8 cellular contexts compared by ENCODE assay signal in genomic region chr9:101398335-101398929, GRCh38. TPM values are rescaled to one million over a fixed set of nuclear protein-coding genes. Genes with fewer than 3 reads are reported as not detected.
A peak's percentile ranks its signal among the peaks of the same experiment; 100 is the strongest.
DNase-seq lines count a peak whose midpoint lies in the region; ATAC-seq, FAIRE-seq and TF ChIP-seq lines count a peak whose summit lies in the region.

Gene MRPL50 (minus strand): TSS chr9:101398618. CDS start chr9:101398592, 26 bp downstream.
Gene ZNF189 (plus strand): TSS chr9:101398851. CDS start chr9:101399157, 306 bp downstream.

- no peaks in the 10 kb centered on the region for H3K27me3 ChIP-seq in left ventricle myocardium inferior (ENCODE audit: low read depth)

- H3K9me3 Mint-ChIP-seq in progenitor cell of endocrine pancreas (ENCODE audit: low read depth), result peaks cover 47% of the 10 kb centered on the region

- H3K36me3 ChIP-seq in left ventricle myocardium inferior, result peaks cover 41% of the 10 kb centered on the region

- peak; percentile 97 for ATAC-seq in HG02852 (IDR thresholded peaks at IDR 0.05; ENCODE audit: unreplicated experiment)

- DNase-seq in GM12892 (ENCODE audit: insufficient read length), result peak; percentile 68
- DNase-seq in NCI-H146 (lab: John Stamatoyannopoulos, UW), result peak; percentile 96
- DNase-seq in T-helper 1 cell, result peak; percentile 91 to 99 (median 96)
- DNase-seq in amniotic stem cell (lab: John Stamatoyannopoulos, UW), result peak; percentile 100
- DNase-seq in left ventricle myocardium inferior, result peak; percentile 97
- peak; percentile 89 for DNase-seq in progenitor cell of endocrine pancreas (ENCODE audit: low spot score, unreplicated experiment)
- DNase-seq in ureter (ENCODE audit: low spot score), result peak; percentile 98

- H3K36me3 Mint-ChIP-seq in progenitor cell of endocrine pancreas (ENCODE audit: insufficient read depth), result peaks cover 68% of the 10 kb centered on the region

- TF ChIP-seq POLR2A in GM12892 (IDR thresholded peaks at IDR 0.05; ENCODE audit: low read depth, low read length), result peak; percentile 96

- peak within 1 kb of the TSS; percentile 85 for H3K4me3 ChIP-seq in left ventricle myocardium inferior

- H3K4me1 Mint-ChIP-seq in progenitor cell of endocrine pancreas (ENCODE audit: low read depth), result peaks cover 14% of the 10 kb centered on the region

- intact Hi-C loops in left ventricle myocardium inferior (cut with micrococcal nuclease), result no loop called here

- H3K4me3 Mint-ChIP-seq in progenitor cell of endocrine pancreas (ENCODE audit: low read depth), result peak within 1 kb of the TSS; percentile 98

- peak; percentile 87 for FAIRE-seq in GM12892 (lab: Jason Lieb, UNC)

- TF ChIP-seq CTCF in left ventricle myocardium inferior (IDR thresholded peaks at IDR 0.05; ENCODE audit: borderline replicate concordance), result no peak
- no peak for TF ChIP-seq CTCF in progenitor cell of endocrine pancreas (IDR thresholded peaks at IDR 0.05; ENCODE audit: unreplicated experiment)

- H3K4me1 ChIP-seq in left ventricle myocardium inferior, result peaks cover 83% of the 10 kb centered on the region

- H3K27ac ChIP-seq in left ventricle myocardium inferior (replicated peaks), result peak within 1 kb of the TSS; percentile 93

- H3K27me3 Mint-ChIP-seq in progenitor cell of endocrine pancreas, result no peaks in the 10 kb centered on the region

- H3K27ac Mint-ChIP-seq in progenitor cell of endocrine pancreas, result peak within 1 kb of the TSS; percentile 99

- peaks cover 28% of the 10 kb centered on the region for H3K9me3 ChIP-seq in left ventricle myocardium inferior (replicated peaks)

RNA-seq across cellular contexts. Expression of gene MRPL50, which starts in this region (rescaled TPM):
- polyA plus RNA-seq in GM12892 (2012; ENCODE audit: missing spikeins), result 15.1 TPM
- total RNA-seq in left ventricle myocardium inferior (17.3 TPM), progenitor cell of endocrine pancreas (14.4 and 16.1 TPM in 2 replicates), ureter (11.9 TPM)

RNA-seq across cellular contexts. Expression of gene ZNF189, which starts in this region (rescaled TPM):
- 8.2 TPM for polyA plus RNA-seq in GM12892 (2012; ENCODE audit: missing spikeins)
- total RNA-seq in left ventricle myocardium inferior (18.8 TPM), progenitor cell of endocrine pancreas (31.4 and 32.5 TPM in 2 replicates), ureter (21.5 TPM)

Comparison
In these comparisons a context has a peak if more than half of its experiments do, and no peak if none do; other contexts are left out.
1. Peak in every context shown above with its lines: DNase-seq, ATAC-seq, H3K4me3 ChIP-seq and H3K27ac ChIP-seq.